11 cellular contexts compared by ENCODE assay signal in the genomic region with DNA sequence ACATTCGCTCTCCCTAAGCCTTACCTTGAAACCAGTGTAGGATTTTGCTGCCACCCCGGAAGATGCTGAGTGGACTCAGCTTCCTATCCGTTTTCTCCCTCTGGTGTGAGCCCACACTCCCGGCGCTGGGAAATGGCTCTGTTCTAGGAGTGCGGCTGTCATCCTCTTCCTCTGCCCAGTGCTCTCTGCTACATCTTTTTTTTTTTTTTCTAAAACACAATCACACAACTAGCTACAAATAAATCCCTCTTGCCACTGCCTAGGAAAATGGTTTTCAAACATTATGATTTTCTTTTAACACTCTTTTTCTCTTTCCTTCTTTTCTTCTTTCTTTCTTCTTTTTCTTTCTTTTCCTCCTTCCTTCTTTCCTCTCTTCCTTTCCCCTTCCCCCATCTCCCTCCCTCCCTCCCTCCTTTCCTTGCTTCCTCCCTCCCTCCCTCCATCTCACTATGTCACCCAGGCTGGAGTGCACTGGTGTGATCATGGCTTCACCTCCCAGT. TPM values are rescaled to one million over a fixed set of nuclear protein-coding genes. Genes with fewer than 3 reads are reported as not detected.
A peak's percentile ranks its signal among the peaks of the same experiment; 100 is the strongest.
DNase-seq lines count a peak whose midpoint lies in the region; ATAC-seq and TF ChIP-seq lines count a peak whose summit lies in the region.
"Had no signal": no experiment of that assay in that cellular context is flagged by ENCODE, and none has a peak within 500 bp of the region (broad histone marks: within the 10 kb centered on the region; RNA-seq: fewer than 3 reads in every experiment).

No MANE protein-coding gene starts in this region.

- no peaks in the 10 kb centered on the region for H3K27me3 ChIP-seq in thoracic aorta (replicated peaks; ENCODE audit: insufficient read depth)
- H3K27me3 ChIP-seq: testis had no signal

- H3K4me1 ChIP-seq in thoracic aorta (ENCODE audit: control insufficient read depth in 1 of 2, low read depth in 2 of 2) (no peaks in the 10 kb centered on the region), mucosa of descending colon (ENCODE audit: low read depth) (peaks cover 2% of the 10 kb centered on the region)
- H3K4me1 ChIP-seq: testis had no signal

- no peaks in the 10 kb centered on the region for H3K9me3 Mint-ChIP-seq in activated T-cell treated with anti-CD3 and anti-CD28 coated beads, Interleukin-2, amount 50 U/mL, for 4 hours
- H3K9me3 Mint-ChIP-seq in activated CD8-positive, alpha-beta T cell treated with anti-CD3 and anti-CD28 coated beads, Interleukin-2, amount 10 ng/mL, durations not matched to agents 7 days and 5 days (ENCODE audit: insufficient read depth) = no peaks in the 10 kb centered on the region

- CTCF ChIA-PET in activated CD8-positive, alpha-beta T cell treated with anti-CD3 and anti-CD28 coated beads, Interleukin-2, amount 10 ng/mL, durations not matched to agents 7 days and 5 days (lab: Charles Lee) = no interaction called here

- peak overlapping the region; percentile 15 for H3K4me3 Mint-ChIP-seq in activated T-cell treated with anti-CD3 and anti-CD28 coated beads, Interleukin-2, amount 50 U/mL, for 4 hours
- H3K4me3 Mint-ChIP-seq in activated CD8-positive, alpha-beta T cell treated with anti-CD3 and anti-CD28 coated beads, Interleukin-2, amount 10 ng/mL, durations not matched to agents 7 days and 5 days = no peak overlapping the region

- H3K27ac ChIP-seq in thoracic aorta = no peak overlapping the region
- H3K27ac ChIP-seq: testis had no signal

- H3K36me3 ChIP-seq in thoracic aorta (no peaks in the 10 kb centered on the region), mucosa of descending colon (ENCODE audit: low read depth) (no peaks in the 10 kb centered on the region)

- ATAC-seq in activated T-cell treated with anti-CD3 and anti-CD28 coated beads, Interleukin-2, amount 50 U/mL, for 4 hours = no peak
- ATAC-seq in activated CD8-positive, alpha-beta T cell treated with anti-CD3 and anti-CD28 coated beads, Interleukin-2, amount 10 ng/mL, durations not matched to agents 7 days and 5 days = no peak
- ATAC-seq in left ventricle myocardium superior = peak; percentile 71
- no peak for ATAC-seq in thoracic aorta (ENCODE audit: insufficient number of reproducible peaks, low FRiP score, low read depth)
- ATAC-seq in mucosa of descending colon = no peak

- peak overlapping the region; percentile 28 for H3K4me3 ChIP-seq in thoracic aorta
- H3K4me3 ChIP-seq in mucosa of descending colon = no peak overlapping the region

- H3K36me3 Mint-ChIP-seq in activated T-cell treated with anti-CD3 and anti-CD28 coated beads, Interleukin-2, amount 50 U/mL, for 4 hours (ENCODE audit: insufficient read depth) = no peaks in the 10 kb centered on the region
- H3K36me3 Mint-ChIP-seq in activated CD8-positive, alpha-beta T cell treated with anti-CD3 and anti-CD28 coated beads, Interleukin-2, amount 10 ng/mL, durations not matched to agents 7 days and 5 days (ENCODE audit: low read depth) = peaks cover 3% of the 10 kb centered on the region

- peaks cover 47% of the 10 kb centered on the region for H3K4me1 Mint-ChIP-seq in activated T-cell treated with anti-CD3 and anti-CD28 coated beads, Interleukin-2, amount 50 U/mL, for 4 hours (ENCODE audit: low read depth)
- H3K4me1 Mint-ChIP-seq in activated CD8-positive, alpha-beta T cell treated with anti-CD3 and anti-CD28 coated beads, Interleukin-2, amount 10 ng/mL, durations not matched to agents 7 days and 5 days (ENCODE audit: low read depth) = peaks cover 28% of the 10 kb centered on the region

- peak overlapping the region; percentile 39 for H3K27ac Mint-ChIP-seq in activated CD8-positive, alpha-beta T cell treated with anti-CD3 and anti-CD28 coated beads, Interleukin-2, amount 10 ng/mL, durations not matched to agents 7 days and 5 days

- POLR2A ChIA-PET in activated CD8-positive, alpha-beta T cell treated with anti-CD3 and anti-CD28 coated beads, Interleukin-2, amount 10 ng/mL, durations not matched to agents 7 days and 5 days (lab: Charles Lee) = interaction anchor here (1.2 kb wide), 1 partner anchor 27 kb away, joined by 4 read pairs; no protein-coding TSS in a partner anchor

- H3K9me3 ChIP-seq in thoracic aorta (no peaks in the 10 kb centered on the region), mucosa of descending colon (no peaks in the 10 kb centered on the region)
- H3K9me3 ChIP-seq: testis had no signal

- intact Hi-C loops in left ventricle myocardium superior (cut with micrococcal nuclease) = no loop called here
- intact Hi-C loops in mucosa of descending colon (cut with DNase I, micrococcal nuclease) = no loop called here

- H3K27me3 Mint-ChIP-seq in activated T-cell treated with anti-CD3 and anti-CD28 coated beads, Interleukin-2, amount 50 U/mL, for 4 hours (ENCODE audit: low read depth) = no peaks in the 10 kb centered on the region
- no peaks in the 10 kb centered on the region for H3K27me3 Mint-ChIP-seq in activated CD8-positive, alpha-beta T cell treated with anti-CD3 and anti-CD28 coated beads, Interleukin-2, amount 10 ng/mL, durations not matched to agents 7 days and 5 days (ENCODE audit: low read depth)

- TF ChIP-seq CTCF in thoracic aorta (IDR thresholded peaks at IDR 0.05) = no peak
- no peak for TF ChIP-seq CTCF in GM10266 (IDR thresholded peaks at IDR 0.05; ENCODE audit: control insufficient read depth, insufficient read depth, low read depth, missing control alignments)
- no peak for TF ChIP-seq CTCF in mucosa of descending colon (IDR thresholded peaks at IDR 0.05)

- DNase-seq in activated T-cell treated with anti-CD3 and anti-CD28 coated beads, Interleukin-2, amount 50 U/mL, for 4 hours = no peak
- DNase-seq in activated T-cell treated with anti-CD3 and anti-CD28 coated beads, Interleukin-2, amount 50 U/mL, for 1 hour = no peak
- no peak for DNase-seq in activated CD8-positive, alpha-beta T cell treated with anti-CD3 and anti-CD28 coated beads, Interleukin-2, amount 10 ng/mL, durations not matched to agents 7 days and 5 days
- no peak for DNase-seq in left ventricle myocardium superior
- no peak for DNase-seq in thoracic aorta (ENCODE audit: low spot score)
- no peak for DNase-seq in GM10266 (ENCODE audit: extremely low spot score)
- no peak for DNase-seq in foreskin melanocyte
- DNase-seq in mucosa of descending colon = no peak
- DNase-seq: activated naive CD4-positive, alpha-beta T cell treated with Interleukin-2 at 50 U/mL for 16 hours; NCI-H446; testis had no signal

RNA-seq across cellular contexts. Expression of a gene that starts 27.9 kb away (rescaled TPM):
- 1 to 10 TPM; 6.9 to 7.6 (median 6.9) TPM for total RNA-seq in activated T-cell treated with anti-CD3 and anti-CD28 coated beads, Interleukin-2, amount 50 U/mL, for 4 hours
- 10 to 100 TPM; 30.2 to 36.5 TPM for total RNA-seq in activated CD8-positive, alpha-beta T cell treated with anti-CD3 and anti-CD28 coated beads, Interleukin-2, amount 10 ng/mL, durations not matched to agents 7 days and 5 days
- 14.9 TPM for total RNA-seq in left ventricle myocardium superior
- total RNA-seq in thoracic aorta = 10 to 100 TPM; 15.0 to 18.7 TPM
- total RNA-seq in mucosa of descending colon = 10 to 100 TPM; 21.8 to 26.4 (median 24.3) TPM
